ENCODE assay signal across 8 cellular contexts in genomic region chr4:121869841-121870822, GRCh38. TPM values are rescaled to one million over a fixed set of nuclear protein-coding genes. Genes with fewer than 3 reads are reported as not detected.
DNase-seq lines count a peak whose midpoint lies in the region; ATAC-seq, FAIRE-seq and TF ChIP-seq lines count a peak whose summit lies in the region.

A gene with protein sequence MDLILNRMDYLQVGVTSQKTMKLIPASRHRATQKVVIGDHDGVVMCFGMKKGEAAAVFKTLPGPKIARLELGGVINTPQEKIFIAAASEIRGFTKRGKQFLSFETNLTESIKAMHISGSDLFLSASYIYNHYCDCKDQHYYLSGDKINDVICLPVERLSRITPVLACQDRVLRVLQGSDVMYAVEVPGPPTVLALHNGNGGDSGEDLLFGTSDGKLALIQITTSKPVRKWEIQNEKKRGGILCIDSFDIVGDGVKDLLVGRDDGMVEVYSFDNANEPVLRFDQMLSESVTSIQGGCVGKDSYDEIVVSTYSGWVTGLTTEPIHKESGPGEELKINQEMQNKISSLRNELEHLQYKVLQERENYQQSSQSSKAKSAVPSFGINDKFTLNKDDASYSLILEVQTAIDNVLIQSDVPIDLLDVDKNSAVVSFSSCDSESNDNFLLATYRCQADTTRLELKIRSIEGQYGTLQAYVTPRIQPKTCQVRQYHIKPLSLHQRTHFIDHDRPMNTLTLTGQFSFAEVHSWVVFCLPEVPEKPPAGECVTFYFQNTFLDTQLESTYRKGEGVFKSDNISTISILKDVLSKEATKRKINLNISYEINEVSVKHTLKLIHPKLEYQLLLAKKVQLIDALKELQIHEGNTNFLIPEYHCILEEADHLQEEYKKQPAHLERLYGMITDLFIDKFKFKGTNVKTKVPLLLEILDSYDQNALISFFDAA (minus strand): TSS chr4:121870474. CDS start chr4:121870313, 161 bp downstream.

- DNase-seq in AG09319 (ENCODE audit: extremely low read depth, low read depth) (peak; percentile 83), NCI-H460 (ENCODE audit: extremely low read depth, low read depth) (peak; percentile 89), cerebellar nuclear complex (lab: John Stamatoyannopoulos, UW) (peak; percentile 92 to 98)
- peak; percentile 96 for DNase-seq in activated CD4-positive, CD25-positive, alpha-beta regulatory T cell treated with anti-CD3 and anti-CD28 coated beads, Interleukin-2, amount 50 U/mL, for 72 hours
- DNase-seq in stimulated activated CD4-positive, alpha-beta T cell treated with anti-CD3 and anti-CD28 coated beads, Interleukin-12 subunit alpha, Interleukin-12 subunit beta, amount 100 ng/mL, for 4 hours = peak; percentile 98

- TF ChIP-seq CTCF in AG09319 (IDR thresholded peaks at IDR 0.05; ENCODE audit: low read depth, low read length) = no peak

- peak; percentile 49 for FAIRE-seq in islet of Langerhans (lab: Jason Lieb, UNC)

- ATAC-seq in GM19035 (IDR thresholded peaks at IDR 0.05; ENCODE audit: unreplicated experiment) = peak; percentile 99
- ATAC-seq in HG03354 (IDR thresholded peaks at IDR 0.05; ENCODE audit: poor library complexity, severe bottlenecking, unreplicated experiment) = peak; percentile 100

RNA-seq across cellular contexts. Expression of the gene that starts here (rescaled TPM):
- total RNA-seq in NCI-H460 (2014; rRNA removed; shearing (Covaris generic)) = 11.4 and 13.1 TPM in 2 replicates
- polyA plus RNA-seq in NCI-H460 (2014; cell fraction: nucleus; rRNA removed) = 8.8 and 10.3 TPM in 2 replicates

Comparison
In these comparisons a context has a peak if more than half of its experiments do, and no peak if none do; other contexts are left out.
1. Peak in every context shown above with its lines: DNase-seq and ATAC-seq.